8 cellular contexts compared by ENCODE assay signal in genomic region chr1:164617607-164618564, GRCh38. TPM values are rescaled to one million over a fixed set of nuclear protein-coding genes. Genes with fewer than 3 reads are reported as not detected.
A peak's percentile ranks its signal among the peaks of the same experiment; 100 is the strongest.
DNase-seq lines count a peak whose midpoint lies in the region; TF ChIP-seq lines count a peak whose summit lies in the region.

No MANE protein-coding gene starts in this region.

- TF ChIP-seq CTCF in Calu3 (IDR thresholded peaks at IDR 0.05; ENCODE audit: unreplicated experiment) (peak; percentile 73), NB4 (IDR thresholded peaks at IDR 0.05; ENCODE audit: low read depth, low read length) (peak; percentile 34), adrenal gland (IDR thresholded peaks at IDR 0.05) (peak; percentile 17 to 62 (median 48)), GM20000 (IDR thresholded peaks at IDR 0.05; ENCODE audit: extremely low read depth, missing control alignments) (no peak)

- DNase-seq in Calu3 (peak; percentile 54), NB4 (ENCODE audit: low read depth) (peak; percentile 22), adrenal gland (peak in 3 of 7 donors; percentile 42 to 67 (median 60)), lung microvascular endothelial cell (ENCODE audit: low read depth in 2 of 2) (peak; percentile 21 to 23), anterior cingulate cortex (lab: John Stamatoyannopoulos, UW) (no peak), NCI-H226 (no peak), GM20000 (ENCODE audit: low spot score) (no peak)
- DNase-seq in activated CD8-positive, alpha-beta memory T cell treated with anti-CD3 and anti-CD28 coated beads, Interleukin-2, amount 50 U/mL, for 48 hours = no peak

- no peaks in the 10 kb centered on the region for H3K27me3 Mint-ChIP-seq in Calu3 (ENCODE audit: unreplicated experiment)

- no peaks in the 10 kb centered on the region for H3K9me3 ChIP-seq in adrenal gland (replicated peaks in 1 of 3)

- TF ChIP-seq POLR2A in NB4 (IDR thresholded peaks at IDR 0.05; ENCODE audit: extremely low read depth, insufficient read length) (no peak), adrenal gland (IDR thresholded peaks at IDR 0.05) (no peak)

- H3K9me3 Mint-ChIP-seq in Calu3 (ENCODE audit: low read depth, unreplicated experiment) = peaks cover 2% of the 10 kb centered on the region

- peaks cover 21% of the 10 kb centered on the region for H3K4me1 Mint-ChIP-seq in Calu3 (ENCODE audit: low read depth, unreplicated experiment)

- H3K4me3 ChIP-seq in NB4 (ENCODE audit: low read depth, low read length) = no peak overlapping the region
- H3K4me3 ChIP-seq in adrenal gland = no peak overlapping the region

- peaks cover 36 to 73% of the 10 kb centered on the region in 2 donors for H3K4me1 ChIP-seq in adrenal gland (replicated peaks in 1 of 2)

- CTCF ChIA-PET in Calu3 (lab: Charles Lee) = interaction anchor here (1.1 to 1.3 kb wide), 4 partner anchors 42 to 169 kb away, joined by 3 to 4 read pairs (median 3); partner anchors contain the start of gene PBX1

- H3K4me3 Mint-ChIP-seq in Calu3 (ENCODE audit: low read depth, unreplicated experiment) = no peak overlapping the region

- H3K36me3 ChIP-seq in adrenal gland (replicated peaks in 1 of 2) = no peaks in the 10 kb centered on the region

- no TSS peak for BruUV-seq in Calu3 (replicated peaks; lab: Mats Ljungman, UMichigan)

- peaks cover 2% of the 10 kb centered on the region for H3K36me3 Mint-ChIP-seq in Calu3 (ENCODE audit: insufficient read depth, unreplicated experiment)

- intact Hi-C loops in Calu3 (cut with micrococcal nuclease; ENCODE audit: unreplicated experiment) = loop anchor here (1.0 to 10.0 kb wide), 9 partner anchors 108 to 1081 kb away; no protein-coding TSS in a partner anchor
- intact Hi-C loops in adrenal gland (cut with DNase I) = no loop called here

- peak overlapping the region in 2 of 5 donors; percentile 73 to 77 for H3K27ac ChIP-seq in adrenal gland

- no peak overlapping the region for H3K27ac Mint-ChIP-seq in Calu3 (ENCODE audit: unreplicated experiment)

- WGBS in adrenal gland, 4 donors = 62 to 69% (median 66%) methylated on average over 10 of the region's 10 CpGs

- no peaks in the 10 kb centered on the region for H3K27me3 ChIP-seq in adrenal gland

RNA-seq across cellular contexts. Expression of gene PBX1, which starts 58.9 kb away (rescaled TPM):
- total RNA-seq in Calu3 (2022) = 21.8 and 22.5 TPM in 2 replicates
- total RNA-seq in adrenal gland = 100 to 1,000 TPM in 4 of 8 donors, 10 to 100 TPM in 4; 53.3 to 294 (median 111) TPM
- 100 to 1,000 TPM in 1 of 3 donors, 10 to 100 TPM in 2; 13.0 to 153 (median 17.3) TPM for polyA plus RNA-seq in adrenal gland
- 0.99 and 1.3 TPM in 2 replicates for total RNA-seq in lung microvascular endothelial cell

Comparison
In these comparisons a context has a peak if more than half of its experiments do, and no peak if none do; other contexts are left out.
1. DNase-seq: peak in Calu3 (single experiment), NB4 (single experiment) and lung microvascular endothelial cell (2 of 2); none in anterior cingulate cortex (0 of 58), activated CD8-positive, alpha-beta memory T cell treated with anti-CD3 and anti-CD28 coated beads, Interleukin-2, amount 50 U/mL, for 48 hours (single experiment), NCI-H226 (single experiment) and GM20000 (single experiment).